8 cellular contexts compared by ENCODE assay signal in the genomic region with DNA sequence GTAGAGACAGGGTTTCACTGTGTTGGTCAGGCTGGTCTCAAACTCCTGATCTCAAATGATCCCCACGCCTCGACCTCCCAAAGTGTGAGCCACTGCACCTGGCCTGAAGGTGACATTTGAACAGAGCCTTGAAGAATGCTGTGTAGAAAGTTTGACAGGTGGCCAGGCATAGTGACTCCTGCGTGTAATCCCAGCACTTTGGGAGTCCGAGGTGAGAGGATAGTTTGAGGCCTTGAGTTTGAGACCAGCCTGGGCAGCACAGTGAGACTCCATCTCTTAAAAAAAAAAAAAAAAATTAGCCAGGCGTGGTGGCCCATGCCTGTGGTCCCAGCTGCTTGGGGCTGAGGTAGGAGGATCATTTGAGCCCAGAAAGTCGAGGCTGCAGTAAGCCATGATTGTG. TPM values are rescaled to one million over a fixed set of nuclear protein-coding genes. Genes with fewer than 3 reads are reported as not detected.
A peak's percentile ranks its signal among the peaks of the same experiment; 100 is the strongest.
DNase-seq lines count a peak whose midpoint lies in the region; TF ChIP-seq lines count a peak whose summit lies in the region.

No MANE protein-coding gene starts in this region.

- intact Hi-C loops in esophagus muscularis mucosa (cut with DNase I): no loop called here
- intact Hi-C loops in posterior cingulate gyrus (cut with DNase I): loop anchor here (5.0 kb wide), 1 partner anchor 37 kb away; the partner anchor contains the start of gene ZNF774

- WGBS in esophagus muscularis mucosa: 65% methylated on average over 6 of the region's 6 CpGs

- no peak overlapping the region for H3K27ac ChIP-seq in CD8-positive, alpha-beta memory T cell (ENCODE audit: low read depth, low read length)
- H3K27ac ChIP-seq in RWPE1: peak overlapping the region; percentile 94
- peak overlapping the region; percentile 98 to 100 (median 100) for H3K27ac ChIP-seq in esophagus muscularis mucosa (replicated peaks in 1 of 4)
- no peak overlapping the region for H3K27ac ChIP-seq in parathyroid adenoma

- POLR2A ChIA-PET in CD8-positive, alpha-beta memory T cell (lab: Charles Lee): interaction anchor here (2.2 to 2.5 kb wide), 2 partner anchors 11 to 141 kb away, joined by 7 to 46 read pairs; no protein-coding TSS in a partner anchor
- POLR2A ChIA-PET in RWPE1 (lab: Yijun Ruan, JAX; ENCODE audit: low non-redundant PET): interaction anchor here (0.7 kb wide), 1 partner anchor 24 kb away, joined by 5 read pairs; no protein-coding TSS in a partner anchor

- H3K9ac ChIP-seq in parathyroid adenoma: no peak overlapping the region

- CTCF ChIA-PET in CD8-positive, alpha-beta memory T cell (lab: Charles Lee): interaction anchor here (0.6 to 2.2 kb wide), 3 partner anchors 12 to 211 kb away, joined by 3 to 22 read pairs (median 4); no protein-coding TSS in a partner anchor
- CTCF ChIA-PET in RWPE1 (lab: Yijun Ruan, JAX): no interaction called here

- peaks cover 54% of the 10 kb centered on the region for H3K4me1 ChIP-seq in CD8-positive, alpha-beta memory T cell (ENCODE audit: insufficient read depth, low read length)
- peaks cover 50 to 60% (median 59%) of the 10 kb centered on the region in 4 donors for H3K4me1 ChIP-seq in esophagus muscularis mucosa
- H3K4me1 ChIP-seq in parathyroid adenoma: no peaks in the 10 kb centered on the region

- no peak for TF ChIP-seq CTCF in RWPE1 (conservative IDR thresholded peaks at IDR 0.05; ENCODE audit: low read depth)
- TF ChIP-seq CTCF in esophagus muscularis mucosa (IDR thresholded peaks at IDR 0.05): no peak
- TF ChIP-seq CTCF in parathyroid adenoma (IDR thresholded peaks at IDR 0.05): no peak
- no peak for TF ChIP-seq CTCF in GM10266 (IDR thresholded peaks at IDR 0.05; ENCODE audit: control insufficient read depth, insufficient read depth, low read depth, missing control alignments)

- no peaks in the 10 kb centered on the region for H3K9me3 Mint-ChIP-seq in CD8-positive, alpha-beta memory T cell

- H3K9me3 ChIP-seq in CD8-positive, alpha-beta memory T cell (ENCODE audit: low read length): no peaks in the 10 kb centered on the region
- no peaks in the 10 kb centered on the region for H3K9me3 ChIP-seq in esophagus muscularis mucosa
- no peaks in the 10 kb centered on the region for H3K9me3 ChIP-seq in parathyroid adenoma (ENCODE audit: control insufficient read depth, low read length)

- no peak overlapping the region for H2AFZ ChIP-seq in parathyroid adenoma

- peak overlapping the region; percentile 82 to 95 (median 88) for H3K4me3 Mint-ChIP-seq in CD8-positive, alpha-beta memory T cell

- H3K36me3 Mint-ChIP-seq in CD8-positive, alpha-beta memory T cell: peaks cover 8 to 46% (median 23%) of the 10 kb centered on the region in 3 donors

- TF ChIP-seq POLR2A in esophagus muscularis mucosa (IDR thresholded peaks at IDR 0.05; ENCODE audit: low read depth): no peak

- no peak for DNase-seq in CD8-positive, alpha-beta memory T cell
- DNase-seq in RWPE1 (ENCODE audit: low spot score) (no peak), esophagus muscularis mucosa (ENCODE audit: extremely low spot score) (no peak), posterior cingulate gyrus (no peak), NCI-H2029 (lab: John Stamatoyannopoulos, UW) (no peak), GM10266 (ENCODE audit: extremely low spot score) (no peak)
- no peak for DNase-seq in stimulated activated naive CD4-positive, alpha-beta T cell treated with Interleukin-2 at 50 U/mL for 16 hours (lab: John Stamatoyannopoulos, UW)

- no peaks in the 10 kb centered on the region for H3K27me3 Mint-ChIP-seq in CD8-positive, alpha-beta memory T cell

- H3K27me3 ChIP-seq in CD8-positive, alpha-beta memory T cell (ENCODE audit: insufficient read depth, low read length, poor library complexity, severe bottlenecking): no peaks in the 10 kb centered on the region
- H3K27me3 ChIP-seq in esophagus muscularis mucosa (peaks cover 0 to 3% (median 0%) of the 10 kb centered on the region in 4 donors), parathyroid adenoma (ENCODE audit: control insufficient read depth, insufficient read depth, low read length) (no peaks in the 10 kb centered on the region)

- peak overlapping the region; percentile 87 for H3K4me3 ChIP-seq in CD8-positive, alpha-beta memory T cell (ENCODE audit: low read length)
- H3K4me3 ChIP-seq in esophagus muscularis mucosa: peak overlapping the region; percentile 95 to 100 (median 98)
- H3K4me3 ChIP-seq in parathyroid adenoma (ENCODE audit: low read depth, low read length): peak overlapping the region; percentile 69

- H3K27ac Mint-ChIP-seq in CD8-positive, alpha-beta memory T cell: peak overlapping the region; percentile 44 to 97 (median 90)

- peaks cover 59 to 75% (median 66%) of the 10 kb centered on the region in 3 donors for H3K4me1 Mint-ChIP-seq in CD8-positive, alpha-beta memory T cell

- peak overlapping the region; percentile 73 for H3K4me2 ChIP-seq in parathyroid adenoma (ENCODE audit: low read length)

- peaks cover 7% of the 10 kb centered on the region for H3K36me3 ChIP-seq in CD8-positive, alpha-beta memory T cell (ENCODE audit: insufficient read depth, low read length)
- H3K36me3 ChIP-seq in esophagus muscularis mucosa: peaks cover 8 to 21% (median 16%) of the 10 kb centered on the region in 4 donors
- no peaks in the 10 kb centered on the region for H3K36me3 ChIP-seq in parathyroid adenoma (ENCODE audit: control insufficient read depth, insufficient read depth, low read length)

- peaks cover 7% of the 10 kb centered on the region for H3K79me2 ChIP-seq in parathyroid adenoma

- TF ChIP-seq EP300 in esophagus muscularis mucosa (IDR thresholded peaks at IDR 0.05): no peak

RNA-seq across cellular contexts. Expression of gene IQGAP1, which starts 1.5 kb away (rescaled TPM):
- total RNA-seq in CD8-positive, alpha-beta memory T cell: 100 to 1,000 TPM; 173 to 176 TPM
- 151 TPM for polyA plus RNA-seq in CD8-positive, alpha-beta memory T cell
- 100 to 1,000 TPM; 212 to 293 (median 251) TPM for total RNA-seq in esophagus muscularis mucosa

RNA-seq across cellular contexts. Expression of gene ZNF774, which starts 37.4 kb away (rescaled TPM):
- total RNA-seq in CD8-positive, alpha-beta memory T cell: under 1 TPM; 0.50 to 0.64 TPM
- not detected for polyA plus RNA-seq in CD8-positive, alpha-beta memory T cell
- total RNA-seq in esophagus muscularis mucosa: 1 to 10 TPM; 1.5 to 2.3 (median 1.7) TPM

Comparison
In these comparisons a context has a peak if more than half of its experiments do, and no peak if none do; other contexts are left out.
1. H3K27ac ChIP-seq: peak in RWPE1 (single experiment) and esophagus muscularis mucosa (4 of 4); none in CD8-positive, alpha-beta memory T cell (single experiment) and parathyroid adenoma (single experiment).
2. Peak in every context shown above with its lines, with median percentiles within 50 percentile points of each other: H3K4me3 ChIP-seq.